Comparison of ENCODE assay signal across 32 cellular contexts in genomic region chr6:19547507-19547906, GRCh38.
DNase-seq lines count a peak whose midpoint lies in the region; ATAC-seq, FAIRE-seq and TF ChIP-seq lines count a peak whose summit lies in the region.
"Had no signal": no experiment of that assay in that cellular context is flagged by ENCODE, and none has a peak within 500 bp of the region (broad histone marks: within the 10 kb centered on the region; RNA-seq: fewer than 3 reads in every experiment).

No MANE protein-coding gene starts in this region.

- no peak overlapping the region for H3K9ac ChIP-seq in HepG2 (ENCODE audit: insufficient read depth, low read depth, low read length)
- H3K9ac ChIP-seq in K562 (ENCODE audit: insufficient read depth in 1 of 2, low read depth in 2 of 2, low read length in 2 of 2) = no peak overlapping the region
- H3K9ac ChIP-seq: BLaER1; BLaER1 treated with 17β-estradiol and CSF1 and Interleukin-3, amounts not matched to agents 10 nM and 100 nM had no signal

- FAIRE-seq in HepG2 (lab: Jason Lieb, UNC) = no peak
- no peak for FAIRE-seq in A549 (lab: Jason Lieb, UNC)
- no peak for FAIRE-seq in K562 (lab: Jason Lieb, UNC)
- FAIRE-seq: A204.1, D721Med had no signal

- 0 out of 5 replicates have a peak, but pooled peaks cover 0 to 2% of the 10 kb centered on the region in 2 experiments for H3K27me3 ChIP-seq in HepG2 (ENCODE audit: control insufficient read depth in 1 of 2, insufficient read depth in 2 of 2, low read length in 2 of 2)
- no peaks in the 10 kb centered on the region for H3K27me3 ChIP-seq in right lobe of liver
- no peaks in the 10 kb centered on the region for H3K27me3 ChIP-seq in K562 (ENCODE audit: control insufficient read depth in 2 of 2, insufficient read depth in 2 of 2, low read length in 2 of 2)
- H3K27me3 ChIP-seq: BE2C; BLaER1; BLaER1 treated with 17β-estradiol and CSF1 and Interleukin-3, amounts not matched to agents 10 nM and 100 nM had no signal

- TF ChIP-seq RAD21 in HepG2 (CRISPR knock-in tag; IDR thresholded peaks at IDR 0.05) (no peak), A549 (conservative IDR thresholded peaks at IDR 0.05 in 1 of 2, IDR thresholded peaks at IDR 0.05 in 1 of 2) (no peak), K562 (CRISPR knock-in tag; conservative IDR thresholded peaks at IDR 0.05 in 1 of 2, IDR thresholded peaks at IDR 0.05 in 1 of 2) (no peak)

- no peaks in the 10 kb centered on the region for H3K36me3 ChIP-seq in HepG2 (replicated peaks in 1 of 2; ENCODE audit: control insufficient read depth in 1 of 2, insufficient read depth in 2 of 2, low read length in 2 of 2)
- no peaks in the 10 kb centered on the region for H3K36me3 ChIP-seq in right lobe of liver
- H3K36me3 ChIP-seq in K562 (ENCODE audit: control insufficient read depth, insufficient read depth, low read length) = no peaks in the 10 kb centered on the region
- H3K36me3 ChIP-seq: BE2C; BLaER1; BLaER1 treated with 17β-estradiol and CSF1 and Interleukin-3, amounts not matched to agents 10 nM and 100 nM had no signal

- H3K79me2 ChIP-seq in HepG2 (ENCODE audit: insufficient read depth, low read length) (no peaks in the 10 kb centered on the region), K562 (ENCODE audit: control insufficient read depth, insufficient read depth, low read length) (no peaks in the 10 kb centered on the region)

- CTCF ChIA-PET in HepG2 (lab: Yijun Ruan, JAX; ENCODE audit: low intra/inter-chr PET ratio, low total read pairs) = no interaction called here
- CTCF ChIA-PET in A549 (lab: Yijun Ruan, JAX) = no interaction called here
- CTCF ChIA-PET in K562 (lab: Yijun Ruan, JAX; ENCODE audit: low intra/inter-chr PET ratio) = no interaction called here

- in situ Hi-C loops in HepG2 (cut with HindIII; ENCODE audit: extremely low pct_ligation_motif_present, low pct_unique_long_range_greater_than_20kb) (no loop called here), K562 (cut with MboI) (no loop called here)

- POLR2A ChIA-PET in HepG2 (lab: Yijun Ruan, JAX) (no interaction called here), A549 (lab: Yijun Ruan, JAX) (no interaction called here), K562 (lab: Yijun Ruan, JAX) (no interaction called here)

- H3K4me3 ChIP-seq in HepG2 (replicated peaks in 1 of 3; ENCODE audit: insufficient read depth in 1 of 3, low read depth in 2 of 3, low read length in 3 of 3) (no peak overlapping the region), right lobe of liver (no peak overlapping the region), A549 (no peak overlapping the region), K562 (no peak overlapping the region)
- H3K4me3 ChIP-seq: BLaER1; BLaER1 treated with 17β-estradiol and CSF1 and Interleukin-3, amounts not matched to agents 10 nM and 100 nM had no signal

- TF ChIP-seq EP300 in HepG2 (IDR thresholded peaks at IDR 0.05; ENCODE audit: low read depth in 2 of 2, low read length in 2 of 2) = no peak
- TF ChIP-seq EP300 in HepG2 (CRISPR knock-in tag; IDR thresholded peaks at IDR 0.05; ENCODE audit: borderline replicate concordance) = no peak
- TF ChIP-seq EP300 in A549 (IDR thresholded peaks at IDR 0.05) = no peak
- TF ChIP-seq EP300 in K562 (IDR thresholded peaks at IDR 0.05; ENCODE audit: low read length) = no peak

- ATAC-seq in HepG2 = no peak
- ATAC-seq in right lobe of liver = no peak
- ATAC-seq in A549 = no peak
- ATAC-seq in K562 = no peak
- ATAC-seq: CD8-positive, alpha-beta T cell had no signal

- H2AFZ ChIP-seq in HepG2 (ENCODE audit: low read length) (no peak overlapping the region), K562 (ENCODE audit: low read depth, low read length) (no peak overlapping the region)

- BruUV-seq in HepG2 (replicated peaks; lab: Mats Ljungman, UMichigan) = no TSS peak
- BruUV-seq in K562 (replicated peaks; lab: Mats Ljungman, UMichigan) = no TSS peak

- H3K9me3 ChIP-seq in HepG2 (ENCODE audit: low read length) (no peaks in the 10 kb centered on the region), right lobe of liver (no peaks in the 10 kb centered on the region), A549 (no peaks in the 10 kb centered on the region), K562 (replicated peaks; ENCODE audit: control insufficient read depth, insufficient read depth, low read depth, low read length) (no peaks in the 10 kb centered on the region; the same call in 1 of the 2 replicates)
- H3K9me3 ChIP-seq: BE2C, BLaER1, Caco-2 had no signal

- DNase-seq in HepG2 (ENCODE audit: low spot score) = no peak
- DNase-seq in right lobe of liver = no peak
- DNase-seq in A549 (ENCODE audit: low read depth in 1 of 2, low spot score in 1 of 2) = no peak
- DNase-seq in K562 (ENCODE audit: extremely low read depth in 1 of 4, low spot score in 3 of 4) = no peak
- DNase-seq in NCI-H774 (lab: John Stamatoyannopoulos, UW) = no peak
- DNase-seq in NCI-H2107 (lab: John Stamatoyannopoulos, UW) = no peak
- DNase-seq: 8988T; ACHN; AML-193; BE2C; C1 segment of cervical spinal cord; Caco-2; Calu3; CD4-positive, alpha-beta memory T cell; CD4-positive, alpha-beta T cell; CD4-positive, CD25-positive, alpha-beta regulatory T cell; CD8-positive, alpha-beta memory T cell; CD8-positive, alpha-beta T cell; COR-L47; DMS 273 treated with DMSO at 0.1 percent for 48 hours; DMS153; DMS53; DMS79; DMS79 treated with DMSO at 0.1 percent for 48 hours; DND-41; EL had no signal

- WGBS in HepG2 (ENCODE audit: low lambda C conversion rate) = 2% methylated on average over 2 of the region's 2 CpGs
- 54% methylated on average over 2 of the region's 2 CpGs for WGBS in right lobe of liver (ENCODE audit: insufficient coverage, low coverage, low lambda C conversion rate, missing lambda C conversion rate)
- 58% methylated on average over 2 of the region's 2 CpGs for WGBS in A549 (ENCODE audit: missing lambda C conversion rate)
- WGBS in K562 (ENCODE audit: insufficient coverage, low coverage, missing lambda C conversion rate) = 0% methylated on average over 2 of the region's 2 CpGs

- no peaks in the 10 kb centered on the region for H3K9me1 ChIP-seq in K562 (ENCODE audit: control insufficient read depth, insufficient read depth, low read length)

- intact Hi-C loops in HepG2 (cut with micrococcal nuclease; ENCODE audit: unreplicated experiment) = no loop called here
- intact Hi-C loops in right lobe of liver (cut with DNase I) = no loop called here
- intact Hi-C loops in K562 (cut with micrococcal nuclease) = no loop called here

- TF ChIP-seq POLR2A in HepG2 (IDR thresholded peaks at IDR 0.05; ENCODE audit: insufficient read depth in 1 of 2, low read depth in 2 of 2, low read length in 2 of 2) = no peak
- TF ChIP-seq POLR2A in right lobe of liver (IDR thresholded peaks at IDR 0.05) = no peak
- no peak for TF ChIP-seq POLR2A in A549 (IDR thresholded peaks at IDR 0.05; ENCODE audit: low read length)
- TF ChIP-seq POLR2A in K562 (conservative IDR thresholded peaks at IDR 0.05) = no peak

- H4K20me1 ChIP-seq in HepG2 (ENCODE audit: insufficient read depth, low read length) (no peaks in the 10 kb centered on the region), K562 (replicated peaks; ENCODE audit: control insufficient read depth, insufficient read depth, low read length) (no peaks in the 10 kb centered on the region)
- H4K20me1 ChIP-seq: BLaER1; BLaER1 treated with 17β-estradiol and CSF1 and Interleukin-3, amounts not matched to agents 10 nM and 100 nM had no signal

- TF ChIP-seq CTCF in HepG2 (CRISPR knock-in tag; IDR thresholded peaks at IDR 0.05) (no peak), right lobe of liver (IDR thresholded peaks at IDR 0.05) (no peak), A549 (IDR thresholded peaks at IDR 0.05) (no peak), K562 (IDR thresholded peaks at IDR 0.05 in 2 of 3, conservative IDR thresholded peaks at IDR 0.05 in 1 of 3; ENCODE audit: insufficient read depth in 2 of 3, low read depth in 1 of 3, low read length in 3 of 3) (no peak)

- H3K4me2 ChIP-seq in HepG2 (ENCODE audit: low read depth, low read length) = no peak overlapping the region
- H3K4me2 ChIP-seq in A549 = no peak overlapping the region
- H3K4me2 ChIP-seq in K562 (ENCODE audit: insufficient read depth, low read length) = no peak overlapping the region
- H3K4me2 ChIP-seq: BLaER1; BLaER1 treated with 17β-estradiol and CSF1 and Interleukin-3, amounts not matched to agents 10 nM and 100 nM had no signal

- H3K4me1 ChIP-seq in HepG2 (ENCODE audit: insufficient read depth, low read length) (no peaks in the 10 kb centered on the region), right lobe of liver (no peaks in the 10 kb centered on the region), A549 (no peaks in the 10 kb centered on the region), K562 (replicated peaks in 1 of 2; ENCODE audit: control insufficient read depth in 2 of 2, insufficient read depth in 2 of 2, low read length in 2 of 2) (no peaks in the 10 kb centered on the region)
- H3K4me1 ChIP-seq: BE2C; BLaER1; BLaER1 treated with 17β-estradiol and CSF1 and Interleukin-3, amounts not matched to agents 10 nM and 100 nM; Caco-2 had no signal

- H3K27ac ChIP-seq in HepG2 (ENCODE audit: extremely low read length, insufficient read depth, low read length) (no peak overlapping the region), right lobe of liver (no peak overlapping the region), A549 (no peak overlapping the region), K562 (ENCODE audit: extremely low read depth, low read depth, low read length) (no peak overlapping the region)
- H3K27ac ChIP-seq: 22Rv1; BLaER1; BLaER1 treated with 17β-estradiol and CSF1 and Interleukin-3, amounts not matched to agents 10 nM and 100 nM; C4-2B had no signal

TF ChIP-seq in HepG2, 621 proteins besides CTCF, POLR2A, EP300 and RAD21 (continues in another document):
- peak; percentile 84 for TF ChIP-seq MAFF (IDR thresholded peaks at IDR 0.05; ENCODE audit: low read depth, low read length)
- TF ChIP-seq MAFK (conservative IDR thresholded peaks at IDR 0.05 in 1 of 2, IDR thresholded peaks at IDR 0.05 in 1 of 2; ENCODE audit: low read length in 2 of 2) = peak; percentile 74 to 89

TF ChIP-seq in A549, 52 proteins besides CTCF, POLR2A, EP300 and RAD21:
- TF ChIP-seq JUN (IDR thresholded peaks at IDR 0.05) (no peak), MAFK (IDR thresholded peaks at IDR 0.05; ENCODE audit: partially characterized antibody) (peak; percentile 62)

TF ChIP-seq in K562, 482 proteins besides CTCF, POLR2A, EP300 and RAD21:
- TF ChIP-seq MAFG (tag; conservative IDR thresholded peaks at IDR 0.05) (0 out of 2 replicates have a peak, but pooled peaks have one; percentile 32), ZNF316 (IDR thresholded peaks at IDR 0.05) (peak; percentile 39; the same call in 1 of the 2 replicates), RCOR1 (IDR thresholded peaks at IDR 0.05; ENCODE audit: borderline replicate concordance in 1 of 2, low read depth in 2 of 2, low read length in 2 of 2) (no peak)

Comparison
In these comparisons a context has a peak if more than half of its experiments do, and no peak if none do; other contexts are left out.
1. Of the 241 proteins assayed by ChIP-seq in both HepG2 and K562: peak only in HepG2: MAFF and MAFK; only in K562: MAFG; in both: none; in neither: 238.